In the genomic region with DNA sequence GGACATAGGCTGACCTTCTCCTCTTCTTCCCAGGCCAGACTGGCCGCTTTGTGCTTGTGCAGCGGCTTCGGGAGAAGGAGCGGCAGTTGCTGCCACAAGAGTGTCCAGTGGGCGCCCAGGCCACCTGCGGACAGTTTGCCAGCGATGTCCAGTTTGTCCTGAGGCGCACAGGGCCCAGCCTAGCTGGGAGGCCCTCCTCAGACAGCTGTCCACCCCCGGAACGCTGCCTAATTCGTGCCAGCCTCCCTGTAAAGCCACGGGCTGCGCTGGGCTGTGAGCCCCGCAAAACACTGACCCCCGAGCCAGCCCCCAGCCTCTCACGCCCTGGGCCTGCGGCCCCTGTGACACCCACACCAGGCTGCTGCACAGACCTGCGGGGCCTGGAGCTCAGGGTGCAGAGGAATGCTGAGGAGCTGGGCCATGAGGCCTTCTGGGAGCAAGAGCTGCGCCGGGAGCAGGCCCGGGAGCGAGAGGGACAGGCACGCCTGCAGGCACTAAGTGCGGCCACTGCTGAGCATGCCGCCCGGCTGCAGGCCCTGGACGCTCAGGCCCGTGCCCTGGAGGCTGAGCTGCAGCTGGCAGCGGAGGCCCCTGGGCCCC, we compare ENCODE assay signal across 10 cellular contexts. TPM values are rescaled to one million over a fixed set of nuclear protein-coding genes. Genes with fewer than 3 reads are reported as not detected.
A peak's percentile ranks its signal among the peaks of the same experiment; 100 is the strongest.
DNase-seq lines count a peak whose midpoint lies in the region; ATAC-seq, FAIRE-seq and TF ChIP-seq lines count a peak whose summit lies in the region.
"Had no signal": no experiment of that assay in that cellular context is flagged by ENCODE, and none has a peak within 500 bp of the region (broad histone marks: within the 10 kb centered on the region; RNA-seq: fewer than 3 reads in every experiment).

No MANE protein-coding gene starts in this region.

- H2BK5ac ChIP-seq in mesendoderm (ENCODE audit: low read length): no peak overlapping the region

- no peaks in the 10 kb centered on the region for H4K20me1 ChIP-seq in HCT116 (ENCODE audit: insufficient read depth)
- H4K20me1 ChIP-seq in K562 (replicated peaks; ENCODE audit: control insufficient read depth, insufficient read depth, low read length): 0 out of 2 replicates have a peak, but pooled peaks cover 5% of the 10 kb centered on the region

- no peaks in the 10 kb centered on the region for H3K27me3 ChIP-seq in HCT116 (ENCODE audit: insufficient read depth, low read length)
- no peaks in the 10 kb centered on the region for H3K27me3 ChIP-seq in K562 (ENCODE audit: control insufficient read depth in 2 of 2, insufficient read depth in 2 of 2, low read length in 2 of 2)
- H3K27me3 ChIP-seq in mesendoderm (ENCODE audit: insufficient read depth, low read length, poor library complexity): no peaks in the 10 kb centered on the region
- H3K27me3 ChIP-seq in tibial nerve: peaks cover 0 to 33% of the 10 kb centered on the region in 2 donors

- TF ChIP-seq CTCF in AG04449 (IDR thresholded peaks at IDR 0.05; ENCODE audit: insufficient read depth, low read length, missing control alignments) (no peak), HCT116 (IDR thresholded peaks at IDR 0.05 in 2 of 3, conservative IDR thresholded peaks at IDR 0.05 in 1 of 3; ENCODE audit: borderline replicate concordance in 1 of 3, insufficient read depth in 1 of 3, low read depth in 2 of 3, low read length in 2 of 3) (no peak), K562 (IDR thresholded peaks at IDR 0.05 in 2 of 3, conservative IDR thresholded peaks at IDR 0.05 in 1 of 3; ENCODE audit: insufficient read depth in 2 of 3, low read depth in 1 of 3, low read length in 3 of 3) (no peak), tibial nerve (IDR thresholded peaks at IDR 0.05) (no peak)

- ATAC-seq in HCT116 (no peak), K562 (no peak)

- no peak overlapping the region for H3K23ac ChIP-seq in mesendoderm (ENCODE audit: low read length)

- TF ChIP-seq RAD21 in HCT116 (IDR thresholded peaks at IDR 0.05; ENCODE audit: low read depth): no peak
- no peak for TF ChIP-seq RAD21 in K562 (CRISPR knock-in tag; conservative IDR thresholded peaks at IDR 0.05 in 1 of 2, IDR thresholded peaks at IDR 0.05 in 1 of 2)

- POLR2A ChIA-PET in AG04449 (lab: Yijun Ruan, JAX) (interaction anchor here (0.6 to 1.5 kb wide), 2 partner anchors 14 to 26 kb away, joined by 4 to 5 read pairs; partner anchors contain the start of gene PHRF1), HCT116 (lab: Charles Lee) (no interaction called here), K562 (lab: Yijun Ruan, JAX) (interaction anchor here (0.5 kb wide), 1 partner anchor 16 kb away, joined by 4 read pairs; no protein-coding TSS in a partner anchor)

- CTCF ChIA-PET in AG04449 (lab: Yijun Ruan, JAX) (interaction anchor here (0.9 kb wide), 1 partner anchor 166 kb away, joined by 3 read pairs; no protein-coding TSS in a partner anchor), HCT116 (lab: Charles Lee) (no interaction called here), K562 (lab: Yijun Ruan, JAX; ENCODE audit: low intra/inter-chr PET ratio) (no interaction called here)

- no peak overlapping the region for H2BK120ac ChIP-seq in mesendoderm (ENCODE audit: low read depth, low read length)

- no peak overlapping the region for H2AK5ac ChIP-seq in mesendoderm (ENCODE audit: low read length)

- intact Hi-C loops in HCT116 (cut with micrococcal nuclease) (no loop called here), K562 (cut with micrococcal nuclease) (loop anchor here (10.0 kb wide), 1 partner anchor 233 kb away; the partner anchor contains the start of genes CEND1 and SLC25A22)

- H3K4me1 ChIP-seq in HCT116 (ENCODE audit: control insufficient read depth in 1 of 2, insufficient read depth in 2 of 2, low read length in 2 of 2): peaks cover 23 to 55% of the 10 kb centered on the region in 2 experiments
- peaks cover 26 to 84% of the 10 kb centered on the region in 2 experiments for H3K4me1 ChIP-seq in K562 (replicated peaks in 1 of 2; ENCODE audit: control insufficient read depth in 2 of 2, insufficient read depth in 2 of 2, low read length in 2 of 2)
- peaks cover 2% of the 10 kb centered on the region for H3K4me1 ChIP-seq in mesendoderm (ENCODE audit: control insufficient read depth, low read depth, low read length)
- H3K4me1 ChIP-seq in tibial nerve: peaks cover 0 to 25% (median 8%) of the 10 kb centered on the region in 4 donors

- DNase-seq in AG04449 (ENCODE audit: low read depth, low spot score) (no peak), HCT116 (ENCODE audit: low read depth, low spot score) (no peak), K562 (ENCODE audit: extremely low read depth in 1 of 4, low spot score in 3 of 4) (no peak), mesendoderm (no peak), AML-193 (lab: John Stamatoyannopoulos, UW) (no peak), COLO829 (ENCODE audit: low spot score) (no peak), tibial nerve (ENCODE audit: low spot score in 2 of 2) (no peak), HT-29 (ENCODE audit: low spot score) (no peak)
- DNase-seq: NCI-H1694, sigmoid colon had no signal

- WGBS in K562 (ENCODE audit: insufficient coverage, low coverage, missing lambda C conversion rate): 93% methylated on average over 27 of the region's 29 CpGs
- WGBS in mesendoderm (ENCODE audit: extremely low coverage, insufficient coverage, low lambda C conversion rate): no CpG with 5 or more reads among the region's 29 CpGs
- WGBS in tibial nerve, 2 donors: 91 to 97% methylated on average over 15 to 26 of the region's 29 CpGs

- H3K27ac ChIP-seq in HCT116 (ENCODE audit: low read depth, low read length) (peak overlapping the region; percentile 93), K562 (ENCODE audit: extremely low read depth, low read depth, low read length) (no peak overlapping the region), mesendoderm (ENCODE audit: low read depth, low read length) (no peak overlapping the region), tibial nerve (no peak overlapping the region)

- peak overlapping the region; percentile 66 for H3K4me3 ChIP-seq in AG04449 (ENCODE audit: low read depth, low read length)
- H3K4me3 ChIP-seq in HCT116 (replicated peaks in 1 of 2; ENCODE audit: low read depth in 1 of 2, low read length in 2 of 2): peak overlapping the region; percentile 65 to 92
- peak overlapping the region; percentile 95; the same call in 1 of the 2 replicates for H3K4me3 ChIP-seq in K562
- no peak overlapping the region for H3K4me3 ChIP-seq in mesendoderm (ENCODE audit: low read length)
- H3K4me3 ChIP-seq in tibial nerve: no peak overlapping the region

- FAIRE-seq in K562 (lab: Jason Lieb, UNC): no peak

- H3K9me3 ChIP-seq in HCT116 (ENCODE audit: control insufficient read depth in 1 of 2, insufficient read depth in 1 of 2, low read depth in 1 of 2, low read length in 2 of 2) (no peaks in the 10 kb centered on the region), K562 (replicated peaks; ENCODE audit: control insufficient read depth, insufficient read depth, low read depth, low read length) (no peaks in the 10 kb centered on the region), tibial nerve (no peaks in the 10 kb centered on the region)
- H3K9me3 ChIP-seq: sigmoid colon had no signal

- no peak overlapping the region for H2BK15ac ChIP-seq in mesendoderm (replicated peaks; ENCODE audit: low read depth)

- H3K79me1 ChIP-seq in mesendoderm (ENCODE audit: low read length): peaks cover 2% of the 10 kb centered on the region

- H3K9me2 ChIP-seq in HCT116 (ENCODE audit: insufficient read depth): no peaks in the 10 kb centered on the region

- no peak overlapping the region for H4K8ac ChIP-seq in mesendoderm (ENCODE audit: low read depth, low read length)

- H3K9me1 ChIP-seq in K562 (ENCODE audit: control insufficient read depth, insufficient read depth, low read length): peaks cover 2% of the 10 kb centered on the region

- H3K56ac ChIP-seq in mesendoderm (ENCODE audit: low read length): peak overlapping the region; percentile 89

- H3K79me2 ChIP-seq in HCT116 (ENCODE audit: insufficient read depth, low read length) (peaks cover 15% of the 10 kb centered on the region), K562 (ENCODE audit: control insufficient read depth, insufficient read depth, low read length) (peaks cover 35% of the 10 kb centered on the region), mesendoderm (ENCODE audit: control insufficient read depth, insufficient read depth, low read length) (no peaks in the 10 kb centered on the region)

- RAD21 ChIA-PET in HCT116 (lab: Charles Lee; ENCODE audit: low non-redundant PET in 1 of 2, low total read pairs in 2 of 2, uncharacterized antibody in 2 of 2, unreplicated experiment in 2 of 2): no interaction called here

- BruUV-seq in HCT116 (replicated peaks; lab: Mats Ljungman, UMichigan): no TSS peak
- BruUV-seq in K562 (replicated peaks; lab: Mats Ljungman, UMichigan): TSS peak; percentile 49

- H3K9ac ChIP-seq in HCT116 (ENCODE audit: low read length): peak overlapping the region; percentile 84
- H3K9ac ChIP-seq in K562 (ENCODE audit: insufficient read depth in 1 of 2, low read depth in 2 of 2, low read length in 2 of 2): peak overlapping the region; percentile 10 to 93; a peak in 3 of 4 replicates
- peak overlapping the region; percentile 84 for H3K9ac ChIP-seq in mesendoderm (ENCODE audit: low read length)

- no peak overlapping the region for H4K5ac ChIP-seq in mesendoderm (ENCODE audit: low read length)

- H3K36me3 ChIP-seq in HCT116 (ENCODE audit: control insufficient read depth in 1 of 2, insufficient read depth in 2 of 2, low read length in 2 of 2) (0 out of 4 replicates have a peak, but pooled peaks cover 0 to 3% of the 10 kb centered on the region in 2 experiments), K562 (ENCODE audit: control insufficient read depth, insufficient read depth, low read length) (peaks cover 31% of the 10 kb centered on the region; the same call in 2 of the 3 replicates), mesendoderm (ENCODE audit: control insufficient read depth, insufficient read depth, low read length) (no peaks in the 10 kb centered on the region), tibial nerve (no peaks in the 10 kb centered on the region)
- H3K36me3 ChIP-seq: sigmoid colon had no signal

- in situ Hi-C loops in K562 (cut with MboI): no loop called here

- no peak for TF ChIP-seq POLR2A in HCT116 (IDR thresholded peaks at IDR 0.05; ENCODE audit: borderline replicate concordance, extremely low read depth, insufficient read depth, insufficient read length)
- TF ChIP-seq POLR2A in K562 (conservative IDR thresholded peaks at IDR 0.05): no peak
- TF ChIP-seq POLR2A in tibial nerve (IDR thresholded peaks at IDR 0.05): no peak

- H2AFZ ChIP-seq in HCT116 (ENCODE audit: low read depth, low read length, poor library complexity, severe bottlenecking) (no peak overlapping the region), K562 (ENCODE audit: low read depth, low read length) (no peak overlapping the region)

- H3K4me2 ChIP-seq in HCT116 (ENCODE audit: low read length): peak overlapping the region; percentile 91
- peak overlapping the region; percentile 77; the same call in 1 of the 2 replicates for H3K4me2 ChIP-seq in K562 (ENCODE audit: insufficient read depth, low read length)
- no peak overlapping the region for H3K4me2 ChIP-seq in mesendoderm (ENCODE audit: low read length)

- TF ChIP-seq EP300 in K562 (IDR thresholded peaks at IDR 0.05; ENCODE audit: low read length) (no peak), tibial nerve (IDR thresholded peaks at IDR 0.05) (no peak)

- no peak overlapping the region for H3K4ac ChIP-seq in mesendoderm (ENCODE audit: low read depth, low read length)

- no peak overlapping the region for H3K18ac ChIP-seq in mesendoderm (ENCODE audit: low read length)

RNA-seq across cellular contexts. Expression of gene RASSF7, which starts 1.4 kb away (rescaled TPM):
- total RNA-seq in HCT116 (2021; ENCODE audit: unreplicated experiment): 35.9 TPM
- 43.6 and 64.9 TPM in 2 replicates for polyA plus RNA-seq in HCT116 (2012)
- 15.6 and 50.0 TPM in 2 replicates for total RNA-seq in K562 (2011; cell fraction: chromatin; rRNA removed; ENCODE audit: low replicate concordance)
- total RNA-seq in K562 (2011; cell fraction: nucleolus; rRNA removed): 73.5 and 76.5 TPM in 2 replicates
- 28.3 and 32.9 TPM in 2 replicates for total RNA-seq in K562 (2011; cell fraction: nucleoplasm; rRNA removed)
- 45.2 and 50.3 TPM in 2 replicates for total RNA-seq in K562 (2014; rRNA removed)
- total RNA-seq in K562 (2014; rRNA removed; fragmentation: Illumina TruSeq; extraction: Trizol): 1.1 and 2.2 TPM in 2 replicates
- 16.2 and 18.6 TPM in 2 replicates for total RNA-seq in K562 (2015; rRNA removed; fragmentation: Illumina TruSeq; extraction: Trizol)
- 30.5 and 31.7 TPM in 2 replicates for total RNA-seq in K562 (2021)
- 19.8 and 30.3 TPM in 2 replicates for polyA plus RNA-seq in K562 (2011; rRNA removed)
- polyA plus RNA-seq in K562 (2011; cell fraction: cytosol; rRNA removed): 43.4 and 94.2 TPM in 2 replicates
- 170 and 239 TPM in 2 replicates for polyA plus RNA-seq in K562 (2011; cell fraction: nucleus; rRNA removed)
- 27.7 and 32.0 TPM in 2 replicates for polyA plus RNA-seq in K562 (2012)
- 3.0 and 17.0 TPM in 2 replicates for polyA plus RNA-seq in K562 (2014; fragmentation: Illumina TruSeq; extraction: Trizol)
- polyA plus RNA-seq in K562 (2014; fragmentation: Nextera tagmentation; extraction: Ambion mirVana): under 1 TPM; 0.41 to 0.92 TPM
- polyA plus RNA-seq in K562 (2014; rRNA removed): 44.3 and 52.7 TPM in 2 replicates
- polyA minus RNA-seq in K562 (2011; rRNA and poly(A)+ RNA removed): 2.7 and 4.7 TPM in 2 replicates
- polyA minus RNA-seq in K562 (2011; cell fraction: cytosol; rRNA and poly(A)+ RNA removed): 10.8 and 13.3 TPM in 2 replicates
- 18.8 and 21.8 TPM in 2 replicates for polyA minus RNA-seq in K562 (2011; cell fraction: nucleus; rRNA and poly(A)+ RNA removed)
- polyA plus RNA-seq in mesendoderm (2013, experiment 1 of 2): 5.6 TPM
- 6.5 TPM for polyA plus RNA-seq in mesendoderm (2013, experiment 2 of 2)
- 10 to 100 TPM; 21.0 to 25.6 (median 23.1) TPM for total RNA-seq in tibial nerve
- total RNA-seq in HT-29 (2014; rRNA removed; shearing (Covaris generic)): 515 and 552 TPM in 2 replicates

RNA-seq across cellular contexts. Expression of gene LMNTD2, which starts 1.6 kb away (rescaled TPM):
- total RNA-seq in HCT116 (2021; ENCODE audit: unreplicated experiment): 9.5 TPM
- 7.1 and 7.6 TPM in 2 replicates for polyA plus RNA-seq in HCT116 (2012)
- total RNA-seq in K562 (2011; cell fraction: chromatin; rRNA removed; ENCODE audit: low replicate concordance): 3.8 and 17.0 TPM in 2 replicates
- total RNA-seq in K562 (2011; cell fraction: nucleolus; rRNA removed): 10.9 and 14.7 TPM in 2 replicates
- 6.7 and 8.2 TPM in 2 replicates for total RNA-seq in K562 (2011; cell fraction: nucleoplasm; rRNA removed)
- 2.0 and 2.9 TPM in 2 replicates for total RNA-seq in K562 (2014; rRNA removed)
- 0.19 TPM in 1 of 2 replicates, not detected in the other for total RNA-seq in K562 (2014; rRNA removed; fragmentation: Illumina TruSeq; extraction: Trizol)
- total RNA-seq in K562 (2015; rRNA removed; fragmentation: Illumina TruSeq; extraction: Trizol): 0.98 and 1.1 TPM in 2 replicates
- total RNA-seq in K562 (2021): 3.5 and 3.9 TPM in 2 replicates
- 1.1 and 2.8 TPM in 2 replicates for polyA plus RNA-seq in K562 (2011; rRNA removed)
- polyA plus RNA-seq in K562 (2011; cell fraction: cytosol; rRNA removed): 1.3 and 3.2 TPM in 2 replicates
- polyA plus RNA-seq in K562 (2011; cell fraction: nucleus; rRNA removed): 28.7 and 36.1 TPM in 2 replicates
- 3.2 and 9.3 TPM in 2 replicates for polyA plus RNA-seq in K562 (2012)
- 0.48 and 0.98 TPM in 2 replicates for polyA plus RNA-seq in K562 (2014; fragmentation: Illumina TruSeq; extraction: Trizol)
- polyA plus RNA-seq in K562 (2014; fragmentation: Nextera tagmentation; extraction: Ambion mirVana): not detected
- 1.8 and 4.2 TPM in 2 replicates for polyA plus RNA-seq in K562 (2014; rRNA removed)
- 0.14 and 0.30 TPM in 2 replicates for polyA minus RNA-seq in K562 (2011; rRNA and poly(A)+ RNA removed)
- 1.2 and 1.4 TPM in 2 replicates for polyA minus RNA-seq in K562 (2011; cell fraction: cytosol; rRNA and poly(A)+ RNA removed)
- polyA minus RNA-seq in K562 (2011; cell fraction: nucleus; rRNA and poly(A)+ RNA removed): 4.0 and 6.1 TPM in 2 replicates
- 0.56 TPM for polyA plus RNA-seq in mesendoderm (2013, experiment 1 of 2)
- polyA plus RNA-seq in mesendoderm (2013, experiment 2 of 2): 0.49 TPM
- total RNA-seq in tibial nerve: 1 to 10 TPM; 1.3 to 5.9 (median 3.2) TPM
- 5.3 and 6.9 TPM in 2 replicates for total RNA-seq in HT-29 (2014; rRNA removed; shearing (Covaris generic))

RNA-seq across cellular contexts. Expression of gene PHRF1, which starts 14.1 kb away (rescaled TPM):
- total RNA-seq in HCT116 (2021; ENCODE audit: unreplicated experiment) (45.5 TPM), K562 (2014; rRNA removed) (20.4 and 28.6 TPM in 2 replicates), K562 (2014; rRNA removed; fragmentation: Illumina TruSeq; extraction: Trizol) (4.2 and 4.9 TPM in 2 replicates), K562 (2015; rRNA removed; fragmentation: Illumina TruSeq; extraction: Trizol) (17.4 and 19.1 TPM in 2 replicates), K562 (2021) (34.5 and 37.2 TPM in 2 replicates), tibial nerve (10 to 100 TPM; 27.1 to 49.2 (median 34.9) TPM)
- 20.3 TPM in 2 replicates for polyA plus RNA-seq in HCT116 (2012)
- total RNA-seq in K562 (2011; cell fraction: chromatin; rRNA removed; ENCODE audit: low replicate concordance): 57.3 and 135 TPM in 2 replicates
- total RNA-seq in K562 (2011; cell fraction: nucleolus; rRNA removed): 56.1 and 60.9 TPM in 2 replicates
- total RNA-seq in K562 (2011; cell fraction: nucleoplasm; rRNA removed): 48.9 and 51.5 TPM in 2 replicates
- polyA plus RNA-seq in K562 (2011; rRNA removed) (7.5 and 10.5 TPM in 2 replicates), K562 (2014; fragmentation: Illumina TruSeq; extraction: Trizol) (7.7 and 14.5 TPM in 2 replicates), K562 (2014; fragmentation: Nextera tagmentation; extraction: Ambion mirVana) (under 1 TPM; 0.07 to 0.18 TPM), K562 (2014; rRNA removed) (16.9 and 19.9 TPM in 2 replicates)
- 7.2 and 14.5 TPM in 2 replicates for polyA plus RNA-seq in K562 (2011; cell fraction: cytosol; rRNA removed)
- 27.6 and 43.0 TPM in 2 replicates for polyA plus RNA-seq in K562 (2011; cell fraction: nucleus; rRNA removed)
- polyA plus RNA-seq in K562 (2012): 12.2 and 16.7 TPM in 2 replicates
- polyA minus RNA-seq in K562 (2011; rRNA and poly(A)+ RNA removed): 6.1 and 8.0 TPM in 2 replicates
- 13.6 and 23.3 TPM in 2 replicates for polyA minus RNA-seq in K562 (2011; cell fraction: cytosol; rRNA and poly(A)+ RNA removed)
- 15.5 and 20.1 TPM in 2 replicates for polyA minus RNA-seq in K562 (2011; cell fraction: nucleus; rRNA and poly(A)+ RNA removed)
- polyA plus RNA-seq in mesendoderm (2013, experiment 1 of 2): 19.1 TPM
- polyA plus RNA-seq in mesendoderm (2013, experiment 2 of 2): 18.6 TPM
- total RNA-seq in HT-29 (2014; rRNA removed; shearing (Covaris generic)): 75.3 and 82.0 TPM in 2 replicates

RNA-seq across cellular contexts. Expression of gene LRRC56, which starts 24.8 kb away (rescaled TPM):
- total RNA-seq in HCT116 (2021; ENCODE audit: unreplicated experiment) (9.1 TPM), K562 (2014; rRNA removed) (1.5 and 1.6 TPM in 2 replicates), K562 (2014; rRNA removed; fragmentation: Illumina TruSeq; extraction: Trizol) (0.13 and 0.22 TPM in 2 replicates), K562 (2015; rRNA removed; fragmentation: Illumina TruSeq; extraction: Trizol) (1.0 and 1.3 TPM in 2 replicates), K562 (2021) (3.4 and 4.5 TPM in 2 replicates), tibial nerve (1 to 10 TPM in 1 of 4 donors, under 1 TPM in 2, not detected in 1; 0.22 to 1.4 (median 0.60) TPM)
- polyA plus RNA-seq in HCT116 (2012): 6.3 and 6.5 TPM in 2 replicates
- total RNA-seq in K562 (2011; cell fraction: chromatin; rRNA removed; ENCODE audit: low replicate concordance): 8.0 and 39.1 TPM in 2 replicates
- 24.1 and 24.3 TPM in 2 replicates for total RNA-seq in K562 (2011; cell fraction: nucleolus; rRNA removed)
- 9.9 and 12.5 TPM in 2 replicates for total RNA-seq in K562 (2011; cell fraction: nucleoplasm; rRNA removed)
- polyA plus RNA-seq in K562 (2011; rRNA removed) (1.0 and 1.6 TPM in 2 replicates), K562 (2014; fragmentation: Illumina TruSeq; extraction: Trizol) (0.61 and 1.4 TPM in 2 replicates), K562 (2014; fragmentation: Nextera tagmentation; extraction: Ambion mirVana) (under 1 TPM in 1 of 2 experiments, not detected in 1; 0.03 TPM), K562 (2014; rRNA removed) (3.6 and 4.3 TPM in 2 replicates)
- 0.84 and 3.6 TPM in 2 replicates for polyA plus RNA-seq in K562 (2011; cell fraction: cytosol; rRNA removed)
- polyA plus RNA-seq in K562 (2011; cell fraction: nucleus; rRNA removed): 11.6 and 26.8 TPM in 2 replicates
- 3.3 and 10.8 TPM in 2 replicates for polyA plus RNA-seq in K562 (2012)
- polyA minus RNA-seq in K562 (2011; rRNA and poly(A)+ RNA removed): 0.45 and 0.77 TPM in 2 replicates
- polyA minus RNA-seq in K562 (2011; cell fraction: cytosol; rRNA and poly(A)+ RNA removed): 0.86 and 1.1 TPM in 2 replicates
- 3.6 and 4.6 TPM in 2 replicates for polyA minus RNA-seq in K562 (2011; cell fraction: nucleus; rRNA and poly(A)+ RNA removed)
- 0.37 TPM for polyA plus RNA-seq in mesendoderm (2013, experiment 1 of 2)
- 0.35 TPM for polyA plus RNA-seq in mesendoderm (2013, experiment 2 of 2)
- total RNA-seq in HT-29 (2014; rRNA removed; shearing (Covaris generic)): 8.1 and 10.0 TPM in 2 replicates

RNA-seq across cellular contexts. Expression of gene HRAS, which starts 26.8 kb away (rescaled TPM):
- total RNA-seq in HCT116 (2021; ENCODE audit: unreplicated experiment) (104 TPM), K562 (2014; rRNA removed) (73.5 and 75.9 TPM in 2 replicates), K562 (2014; rRNA removed; fragmentation: Illumina TruSeq; extraction: Trizol) (11.3 and 16.8 TPM in 2 replicates), K562 (2015; rRNA removed; fragmentation: Illumina TruSeq; extraction: Trizol) (41.3 and 43.3 TPM in 2 replicates), K562 (2021) (64.9 and 68.5 TPM in 2 replicates), tibial nerve (10 to 100 TPM; 64.3 to 71.1 (median 68.1) TPM)
- polyA plus RNA-seq in HCT116 (2012): 118 and 126 TPM in 2 replicates
- 31.9 and 88.4 TPM in 2 replicates for total RNA-seq in K562 (2011; cell fraction: chromatin; rRNA removed; ENCODE audit: low replicate concordance)
- total RNA-seq in K562 (2011; cell fraction: nucleolus; rRNA removed): 70.2 and 80.9 TPM in 2 replicates
- 37.3 and 47.9 TPM in 2 replicates for total RNA-seq in K562 (2011; cell fraction: nucleoplasm; rRNA removed)
- polyA plus RNA-seq in K562 (2011; rRNA removed) (29.6 and 34.9 TPM in 2 replicates), K562 (2014; fragmentation: Illumina TruSeq; extraction: Trizol) (28.0 and 46.2 TPM in 2 replicates), K562 (2014; fragmentation: Nextera tagmentation; extraction: Ambion mirVana) (1 to 10 TPM; 2.8 to 5.8 TPM), K562 (2014; rRNA removed) (52.0 and 61.3 TPM in 2 replicates)
- 39.3 and 69.6 TPM in 2 replicates for polyA plus RNA-seq in K562 (2011; cell fraction: cytosol; rRNA removed)
- polyA plus RNA-seq in K562 (2011; cell fraction: nucleus; rRNA removed): 98.3 and 113 TPM in 2 replicates
- 47.4 and 91.9 TPM in 2 replicates for polyA plus RNA-seq in K562 (2012)
- 17.3 and 37.2 TPM in 2 replicates for polyA minus RNA-seq in K562 (2011; rRNA and poly(A)+ RNA removed)
- polyA minus RNA-seq in K562 (2011; cell fraction: cytosol; rRNA and poly(A)+ RNA removed): 18.2 and 20.6 TPM in 2 replicates
- polyA minus RNA-seq in K562 (2011; cell fraction: nucleus; rRNA and poly(A)+ RNA removed): 13.1 and 25.3 TPM in 2 replicates
- polyA plus RNA-seq in mesendoderm (2013, experiment 1 of 2): 37.4 TPM
- 38.7 TPM for polyA plus RNA-seq in mesendoderm (2013, experiment 2 of 2)
- 217 and 259 TPM in 2 replicates for total RNA-seq in HT-29 (2014; rRNA removed; shearing (Covaris generic))

Comparison
In these comparisons a context has a peak if more than half of its experiments do, and no peak if none do; other contexts are left out.
1. H3K4me3 ChIP-seq: peak in AG04449 (single experiment), HCT116 (2 of 2) and K562 (single experiment); none in mesendoderm (single experiment) and tibial nerve (0 of 4).
2. Peak in every context shown above with its lines, with median percentiles within 50 percentile points of each other: H3K9ac ChIP-seq.